Comparison of ENCODE assay signal across 1 cellular context in genomic region chr7:20441886-20442505, GRCh38.
TF ChIP-seq lines count a peak whose summit lies in the region.

No MANE protein-coding gene starts in this region.

TF ChIP-seq in IMR-90, 13 proteins besides CTCF, POLR2A, EP300 and RAD21 (continued from another document):
- TF ChIP-seq ELK1 (IDR thresholded peaks at IDR 0.05; ENCODE audit: borderline replicate concordance, low read depth, low read length) (no peak), SMC3 (IDR thresholded peaks at IDR 0.05; ENCODE audit: low read depth, low read length) (no peak), RFX5 (IDR thresholded peaks at IDR 0.05; ENCODE audit: low read depth, low read length) (no peak), BHLHE40 (IDR thresholded peaks at IDR 0.05; ENCODE audit: low read depth, low read length) (no peak), NFE2L2 (IDR thresholded peaks at IDR 0.05; ENCODE audit: low read depth, low read length) (no peak), CHD1 (IDR thresholded peaks at IDR 0.05; ENCODE audit: low read depth, low read length) (no peak), RCOR1 (IDR thresholded peaks at IDR 0.05; ENCODE audit: insufficient replicate concordance, low read length) (no peak)
